ENCODE assay signal across 11 cellular contexts in the genomic region with DNA sequence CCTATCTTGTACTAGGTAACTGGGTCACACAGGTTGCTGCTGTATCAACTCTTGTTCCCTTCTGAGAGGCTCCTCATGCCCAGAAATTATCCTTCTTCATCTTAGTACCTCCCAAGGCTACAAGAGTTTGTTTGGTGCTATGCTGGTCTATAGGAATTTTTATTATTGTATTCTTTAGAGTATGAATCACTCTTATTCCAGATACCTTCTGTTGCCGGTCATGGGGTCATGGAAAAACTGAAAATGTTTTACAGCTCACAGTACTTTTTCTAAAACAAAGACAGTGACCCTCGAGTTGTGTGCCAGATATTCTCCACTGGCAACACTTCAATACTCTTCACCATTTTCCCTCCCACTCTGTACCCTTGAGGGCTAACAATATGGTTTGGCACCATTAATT.
DNase-seq lines count a peak whose midpoint lies in the region; ATAC-seq and TF ChIP-seq lines count a peak whose summit lies in the region.
"Had no signal": no experiment of that assay in that cellular context is flagged by ENCODE, and none has a peak within 500 bp of the region (broad histone marks: within the 10 kb centered on the region; RNA-seq: fewer than 3 reads in every experiment).

No MANE protein-coding gene starts in this region.

- peak overlapping the region; percentile 42; the same call in 1 of the 2 replicates for H2AFZ ChIP-seq in PC-3 (ENCODE audit: low read length)

- H3K4me1 ChIP-seq in PC-3 (ENCODE audit: insufficient read depth, low read length) (peaks cover 25% of the 10 kb centered on the region), esophagus squamous epithelium (no peaks in the 10 kb centered on the region)

- no peaks in the 10 kb centered on the region for H4K20me1 ChIP-seq in PC-3 (ENCODE audit: low read length)

- no peak for DNase-seq in Calu3
- DNase-seq in PC-3: peak; percentile 56
- peak; percentile 82 to 90 for DNase-seq in dermis microvascular lymphatic vessel endothelial cell (ENCODE audit: low read depth in 2 of 2)
- peak; percentile 40 for DNase-seq in non-pigmented ciliary epithelial cell (ENCODE audit: low read depth)
- no peak for DNase-seq in esophagus squamous epithelium (lab: John Stamatoyannopoulos, UW)
- no peak for DNase-seq in KG1 (lab: John Stamatoyannopoulos, UW)
- DNase-seq in NCI-H2081 treated with DMSO at 0.1 percent for 48 hours (lab: John Stamatoyannopoulos, UW): no peak
- no peak for DNase-seq in middle frontal gyrus (ENCODE audit: extremely low spot score, low spot score)
- DNase-seq: activated naive CD4-positive, alpha-beta T cell treated with anti-CD3 and anti-CD28 coated beads, Interleukin-2, amount 50 U/mL, for 16 hours; hypothalamus; NCI-H1417 had no signal

- POLR2A ChIA-PET in PC-3 (lab: Charles Lee; ENCODE audit: unreplicated experiment): no interaction called here

- H3K9me3 ChIP-seq in PC-3 (ENCODE audit: low read length): no peaks in the 10 kb centered on the region
- H3K9me3 ChIP-seq in esophagus squamous epithelium: no peaks in the 10 kb centered on the region

- no peak for ATAC-seq in PC-3

- H3K9me3 Mint-ChIP-seq in Calu3 (ENCODE audit: low read depth, unreplicated experiment): peaks cover 3% of the 10 kb centered on the region

- H3K9me2 ChIP-seq in PC-3 (replicated peaks; ENCODE audit: low read length): no peaks in the 10 kb centered on the region

- TF ChIP-seq CTCF in Calu3 (IDR thresholded peaks at IDR 0.05; ENCODE audit: unreplicated experiment) (no peak), PC-3 (conservative IDR thresholded peaks at IDR 0.05; ENCODE audit: low read depth, low read length) (no peak), esophagus squamous epithelium (IDR thresholded peaks at IDR 0.05) (no peak)

- no peak overlapping the region for H3K9ac ChIP-seq in PC-3 (ENCODE audit: low read length)

- H3K4me3 Mint-ChIP-seq in Calu3 (ENCODE audit: low read depth, unreplicated experiment): no peak overlapping the region

- H3K79me2 ChIP-seq in PC-3 (ENCODE audit: low read length): no peaks in the 10 kb centered on the region

- no TSS peak for BruUV-seq in Calu3 (replicated peaks; lab: Mats Ljungman, UMichigan)
- no TSS peak for BruUV-seq in PC-3 (replicated peaks; lab: Mats Ljungman, UMichigan)

- no peak for TF ChIP-seq POLR2A in esophagus squamous epithelium (IDR thresholded peaks at IDR 0.05)

- H3K4me2 ChIP-seq in PC-3 (ENCODE audit: low read length): peak overlapping the region; percentile 53

- 42 to 45% methylated on average over 2 of the region's 2 CpGs for WGBS in esophagus squamous epithelium, 2 donors

- H3K27ac Mint-ChIP-seq in Calu3 (ENCODE audit: unreplicated experiment): peak overlapping the region; percentile 84

- peaks cover 7% of the 10 kb centered on the region for H3K36me3 Mint-ChIP-seq in Calu3 (ENCODE audit: insufficient read depth, unreplicated experiment)

- H3K27ac ChIP-seq in PC-3 (ENCODE audit: low read length): peak overlapping the region; percentile 79
- no peak overlapping the region for H3K27ac ChIP-seq in esophagus squamous epithelium

- H3K27me3 ChIP-seq in PC-3 (ENCODE audit: low read length): no peaks in the 10 kb centered on the region
- no peaks in the 10 kb centered on the region for H3K27me3 ChIP-seq in esophagus squamous epithelium

- H3K4me1 Mint-ChIP-seq in Calu3 (ENCODE audit: low read depth, unreplicated experiment): peaks cover 35% of the 10 kb centered on the region

- CTCF ChIA-PET in Calu3 (lab: Charles Lee): interaction anchor here (1.9 kb wide), 1 partner anchor 78 kb away, joined by 4 read pairs; no protein-coding TSS in a partner anchor
- CTCF ChIA-PET in PC-3 (lab: Charles Lee): no interaction called here

- H3K27me3 Mint-ChIP-seq in Calu3 (ENCODE audit: unreplicated experiment): no peaks in the 10 kb centered on the region

- peak overlapping the region; percentile 9; the same call in 1 of the 2 replicates for H3K4me3 ChIP-seq in PC-3 (ENCODE audit: low read length)
- H3K4me3 ChIP-seq in esophagus squamous epithelium: no peak overlapping the region

- intact Hi-C loops in Calu3 (cut with micrococcal nuclease; ENCODE audit: unreplicated experiment): loop anchor here (5.0 kb wide), 1 partner anchor 103 kb away; no protein-coding TSS in a partner anchor
- intact Hi-C loops in PC-3 (cut with micrococcal nuclease): no loop called here
- intact Hi-C loops in esophagus squamous epithelium (cut with DNase I): no loop called here

- H3F3A ChIP-seq in PC-3 (ENCODE audit: low read length, unreplicated experiment): no peaks in the 10 kb centered on the region

- H3K36me3 ChIP-seq in PC-3 (ENCODE audit: low read depth, low read length) (no peaks in the 10 kb centered on the region), esophagus squamous epithelium (no peaks in the 10 kb centered on the region)

Comparison
In these comparisons a context has a peak if more than half of its experiments do, and no peak if none do; other contexts are left out.
1. DNase-seq: peak in PC-3 (single experiment), dermis microvascular lymphatic vessel endothelial cell (2 of 2) and non-pigmented ciliary epithelial cell (single experiment); none in Calu3 (single experiment), esophagus squamous epithelium (single experiment), KG1 (single experiment), NCI-H2081 treated with DMSO at 0.1 percent for 48 hours (single experiment) and middle frontal gyrus (single experiment).